Comparison of ENCODE assay signal across 12 cellular contexts in genomic region chr18:34159691-34160185, GRCh38.
A peak's percentile ranks its signal among the peaks of the same experiment; 100 is the strongest.
DNase-seq lines count a peak whose midpoint lies in the region; ATAC-seq and TF ChIP-seq lines count a peak whose summit lies in the region.
"Had no signal": no experiment of that assay in that cellular context is flagged by ENCODE, and none has a peak within 500 bp of the region (broad histone marks: within the 10 kb centered on the region; RNA-seq: fewer than 3 reads in every experiment).

No MANE protein-coding gene starts in this region.

- ATAC-seq in HG03442 (IDR thresholded peaks at IDR 0.05; ENCODE audit: unreplicated experiment) (no peak), HG03108 (IDR thresholded peaks at IDR 0.05; ENCODE audit: unreplicated experiment) (no peak)

- peak overlapping the region; percentile 70 for H3K27ac Mint-ChIP-seq in neural crest cell (ENCODE audit: unreplicated experiment)

- no peaks in the 10 kb centered on the region for H3K9me3 Mint-ChIP-seq in neural crest cell

- no peaks in the 10 kb centered on the region for H3K36me3 Mint-ChIP-seq in neural crest cell (ENCODE audit: low read depth)

- no peak for TF ChIP-seq CTCF in neural crest cell (conservative IDR thresholded peaks at IDR 0.05)

- H3K27me3 Mint-ChIP-seq in neural crest cell (ENCODE audit: low read depth): peaks cover 26% of the 10 kb centered on the region

- H3K4me1 Mint-ChIP-seq in neural crest cell: peaks cover 7% of the 10 kb centered on the region

- DNase-seq in DMS153 (lab: John Stamatoyannopoulos, UW) (peak; percentile 54), NCI-H2029 (lab: John Stamatoyannopoulos, UW) (peak; percentile 18), caudate nucleus (lab: John Stamatoyannopoulos, UW) (peak in 19 of 61 donors; percentile 0 to 61 (median 35)), neural crest cell (ENCODE audit: low read depth, low spot score) (no peak), SIG-M5 (lab: John Stamatoyannopoulos, UW) (no peak), NCI-H82 treated with DMSO at 0.1 percent for 48 hours (lab: John Stamatoyannopoulos, UW; ENCODE audit: unreplicated experiment) (no peak)
- DNase-seq: NCI-H82 had no signal

- H3K4me3 Mint-ChIP-seq in neural crest cell: peak overlapping the region; percentile 86

- H3K27ac ChIP-seq in caudate nucleus (ENCODE audit: low read depth, low read length): peak overlapping the region; percentile 72
- H3K27ac ChIP-seq: GM23248, HL-60, prostate gland had no signal

Comparison
In these comparisons a context has a peak if more than half of its experiments do, and no peak if none do; other contexts are left out.
1. DNase-seq: peak in DMS153 (single experiment) and NCI-H2029 (single experiment); none in neural crest cell (single experiment), SIG-M5 (single experiment) and NCI-H82 treated with DMSO at 0.1 percent for 48 hours (single experiment).